Comparison of ENCODE assay signal across 8 cellular contexts in genomic region chr19:7680606-7681335, GRCh38. TPM values are rescaled to one million over a fixed set of nuclear protein-coding genes. Genes with fewer than 3 reads are reported as not detected.
DNase-seq lines count a peak whose midpoint lies in the region; ATAC-seq, FAIRE-seq and TF ChIP-seq lines count a peak whose summit lies in the region.

Gene TRAPPC5, plus strand, starts transcription at chr19:7680833. Its CDS starts 1,421 bp downstream, at chr19:7682254.

- peak within 1 kb of the TSS; percentile 92 for H3K9ac ChIP-seq in kidney (ENCODE audit: low read length in 2 of 2)

- TF ChIP-seq CTCF in GM12872 (IDR thresholded peaks at IDR 0.05; ENCODE audit: insufficient read depth, low read depth, low read length), result peak; percentile 82
- peak; percentile 99 for TF ChIP-seq CTCF in kidney (IDR thresholded peaks at IDR 0.05; ENCODE audit: borderline replicate concordance, extremely low read depth, insufficient read depth)

- no peaks in the 10 kb centered on the region for H3K9me3 ChIP-seq in kidney (ENCODE audit: control insufficient read depth in 1 of 2, low read length in 2 of 2)

- peaks cover 0 to 8% of the 10 kb centered on the region in 2 donors for H3K4me1 ChIP-seq in kidney (ENCODE audit: control insufficient read depth in 1 of 2, insufficient read depth in 1 of 2, low read depth in 1 of 2, low read length in 2 of 2)

- H3K27ac ChIP-seq in kidney (ENCODE audit: low read depth in 2 of 2, low read length in 2 of 2), result peak within 1 kb of the TSS; percentile 71 to 76

- peak; percentile 87 for DNase-seq in NCI-H345 (lab: John Stamatoyannopoulos, UW)
- DNase-seq in activated CD4-positive, alpha-beta T cell treated with anti-CD3 and anti-CD28 coated beads for 24 hours (ENCODE audit: low read depth in 2 of 2), result peak; percentile 80
- peak; percentile 89 for DNase-seq in cerebellum (ENCODE audit: low spot score)
- peak; percentile 94 for DNase-seq in kidney
- DNase-seq in stimulated activated CD4-positive, alpha-beta T cell treated with anti-CD3 and anti-CD28 coated beads, Interleukin-12 subunit alpha, Interleukin-12 subunit beta, amount 100 ng/mL, for 48 hours (ENCODE audit: low read depth in 2 of 3, low spot score in 1 of 3), result peak; percentile 72 to 81 (median 81)

- no peaks in the 10 kb centered on the region for H3K36me3 ChIP-seq in kidney (ENCODE audit: control insufficient read depth in 1 of 2, insufficient read depth in 2 of 2, low read length in 2 of 2)

- intact Hi-C loops in kidney (cut with DNase I), result no loop called here

- ATAC-seq in HG03039 (IDR thresholded peaks at IDR 0.05; ENCODE audit: unreplicated experiment) (peak; percentile 43), HG03159 (IDR thresholded peaks at IDR 0.05; ENCODE audit: unreplicated experiment) (no peak)

- peak within 1 kb of the TSS; percentile 78 to 87 for H3K4me3 ChIP-seq in kidney (ENCODE audit: low read length in 2 of 2)

- FAIRE-seq in kidney (lab: Jason Lieb, UNC), result no peak

RNA-seq across cellular contexts. Expression of gene TRAPPC5, which starts in this region (rescaled TPM):
- total RNA-seq in cerebellum, result 14.5 TPM
- total RNA-seq in kidney, result 82.6 TPM
- 222 TPM for polyA plus RNA-seq in kidney (ENCODE audit: insufficient read depth, low read depth, low replicate concordance)
